In the genomic region with DNA sequence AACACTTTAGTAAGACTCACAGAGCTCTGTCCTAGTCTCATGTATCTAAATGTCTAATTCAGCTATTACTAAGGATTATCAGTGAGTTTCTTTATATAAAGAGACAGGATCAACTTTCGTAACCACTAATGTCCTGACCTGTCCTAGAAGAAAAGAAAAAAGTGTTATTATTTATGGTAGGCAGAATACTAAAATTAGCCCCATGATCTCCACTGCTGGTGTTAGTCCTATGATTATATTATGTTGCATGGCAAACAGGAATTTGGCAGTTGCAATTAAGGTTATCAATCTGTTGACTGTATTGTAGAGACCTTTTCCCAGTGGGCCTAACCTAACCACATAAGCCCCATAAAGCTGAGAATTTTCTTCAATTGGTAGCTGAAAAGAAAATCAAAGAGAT, we compare ENCODE assay signal across 24 cellular contexts.
"Had no signal": no experiment of that assay in that cellular context is flagged by ENCODE, and none has a peak within 500 bp of the region (broad histone marks: within the 10 kb centered on the region; RNA-seq: fewer than 3 reads in every experiment).

No MANE protein-coding gene starts in this region.

- H3K4me1 ChIP-seq: stomach, suprapubic skin, testis, thyroid gland, tibial artery, tibial nerve, transverse colon, upper lobe of left lung, upper lobe of right lung, uterus had no signal

- H3K36me3 ChIP-seq: stomach, suprapubic skin, thoracic aorta, thyroid gland, tibial artery, tibial nerve, transverse colon, upper lobe of left lung, upper lobe of right lung, uterus, vagina had no signal

- H3K9me3 ChIP-seq: stomach, suprapubic skin, testis, thoracic aorta, thyroid gland, tibial artery, tibial nerve, transverse colon, upper lobe of left lung, upper lobe of right lung, uterus, vagina had no signal

- H3K4me3 ChIP-seq: stomach, suprapubic skin, testis, thoracic aorta, thyroid gland, tibial artery, tibial nerve, transverse colon, upper lobe of left lung, upper lobe of right lung, uterus, vagina had no signal

- DNase-seq: stimulated activated CD4-positive, alpha-beta T cell treated with anti-CD3 and anti-CD28 coated beads, Interleukin-2, amount 100 ng/mL, for 48 hours; stimulated activated CD4-positive, alpha-beta T cell treated with anti-CD3 and anti-CD28 coated beads, Interleukin-4, amount 100 ng/mL, for 1 hour; stimulated activated CD4-positive, alpha-beta T cell treated with anti-CD3 and anti-CD28 coated beads, Interleukin-4, amount 100 ng/mL, for 24 hours; stimulated activated CD4-positive, alpha-beta T cell treated with anti-CD3 and anti-CD28 coated beads, Interleukin-4, amount 100 ng/mL, for 4 hours; stimulated activated CD8-positive, alpha-beta memory T cell treated with anti-CD3 and anti-CD28 coated beads, Interleukin-4, amount 100 ng/mL, for 48 hours; stimulated activated naive B cell treated with anti-CD40 and anti-IgM and Interleukin-4, amounts not matched to agents 10 μg/mL and 1 μg/mL and 100 μg/mL, for 72 hours; stimulated activated naive CD4-positive, alpha-beta T cell; stimulated activated naive CD4-positive, alpha-beta T cell treated with Interleukin-2 at 50 U/mL for 16 hours; stimulated activated naive CD8-positive, alpha-beta T cell treated with anti-CD3 and anti-CD28 coated beads, Interleukin-15, amount 100 ng/mL, for 72 hours; stimulated activated naive CD8-positive, alpha-beta T cell treated with anti-CD3 and anti-CD28 coated beads, Interleukin-15, Interleukin-2, amounts not matched to agents 100 U/mL and 50 U/mL, for 24 hours; stomach; substantia nigra; testis; thyroid gland; tibial artery; transverse colon; trophoblast cell; upper lobe of left lung; upper lobe of right lung; uterus had no signal

- H3K27ac ChIP-seq: stomach, suprapubic skin, testis, thoracic aorta, thyroid gland, tibial artery, tibial nerve, transverse colon, upper lobe of left lung, upper lobe of right lung, uterus, vagina had no signal

- H3K27me3 ChIP-seq: stomach, suprapubic skin, testis, thyroid gland, tibial artery, tibial nerve, transverse colon, upper lobe of left lung, upper lobe of right lung, uterus, vagina had no signal
